11 cellular contexts compared by ENCODE assay signal in genomic region chr3:48594431-48595049, GRCh38. TPM values are rescaled to one million over a fixed set of nuclear protein-coding genes. Genes with fewer than 3 reads are reported as not detected.
DNase-seq lines count a peak whose midpoint lies in the region; ATAC-seq and TF ChIP-seq lines count a peak whose summit lies in the region.
"Had no signal": no experiment of that assay in that cellular context is flagged by ENCODE, and none has a peak within 500 bp of the region (broad histone marks: within the 10 kb centered on the region; RNA-seq: fewer than 3 reads in every experiment).

No MANE protein-coding gene starts in this region.

- H3K79me2 ChIP-seq in SK-N-SH (ENCODE audit: insufficient read depth), result peaks cover 5% of the 10 kb centered on the region; the same call in 1 of the 2 replicates

- no peak for TF ChIP-seq EP300 in SK-N-SH (IDR thresholded peaks at IDR 0.05; ENCODE audit: borderline replicate concordance in 1 of 2, low read depth in 1 of 2, low read length in 1 of 2)

- POLR2A ChIA-PET in SK-N-SH (lab: Yijun Ruan, JAX), result no interaction called here

- TF ChIP-seq RAD21 in SK-N-SH (IDR thresholded peaks at IDR 0.05; ENCODE audit: low read length), result no peak

- H3K27ac ChIP-seq in SK-N-SH (ENCODE audit: low read depth in 2 of 2, low read length in 1 of 2), result peak overlapping the region in 1 of 2 experiments; percentile 96; a peak in 2 of 4 replicates
- H3K27ac ChIP-seq in tibial artery, result peak overlapping the region in 1 of 2 donors; percentile 90
- H3K27ac ChIP-seq: HL-60 had no signal

- CTCF ChIA-PET in SK-N-SH (lab: Yijun Ruan, JAX), result no interaction called here

- H3K9ac ChIP-seq in SK-N-SH, result peak overlapping the region; percentile 53

- H3K4me3 ChIP-seq in SK-N-SH (ENCODE audit: low read depth in 2 of 2, low read length in 1 of 2) (peak overlapping the region; percentile 31 to 54; a peak in 3 of 4 replicates), cardiac fibroblast (replicated peaks in 1 of 2; ENCODE audit: low read depth in 2 of 2, low read length in 2 of 2) (peak overlapping the region; percentile 23 to 61), tibial artery (peak overlapping the region; percentile 43 to 55)

- DNase-seq in SK-N-SH (peak; percentile 49), cardiac fibroblast (ENCODE audit: low read depth in 2 of 2) (peak in 1 of 2 donors; percentile 36), kidney tubule cell (ENCODE audit: low spot score) (peak; percentile 35), tibial artery (no peak), NCI-H345 treated with DMSO at 0.1 percent for 48 hours (lab: John Stamatoyannopoulos, UW; ENCODE audit: unreplicated experiment) (no peak), NCI-H524 treated with DMSO at 0.1 percent for 48 hours (lab: John Stamatoyannopoulos, UW) (no peak)
- DNase-seq: 8988T; effector memory CD8-positive, alpha-beta T cell had no signal

- TF ChIP-seq CTCF in SK-N-SH (IDR thresholded peaks at IDR 0.05), result no peak
- no peak for TF ChIP-seq CTCF in cardiac fibroblast (IDR thresholded peaks at IDR 0.05; ENCODE audit: low read depth, low read length)
- no peak for TF ChIP-seq CTCF in tibial artery (IDR thresholded peaks at IDR 0.05)

- H3K27me3 ChIP-seq in SK-N-SH (ENCODE audit: insufficient read depth) (no peaks in the 10 kb centered on the region), tibial artery (peaks cover 0 to 6% of the 10 kb centered on the region in 2 donors)

- H3K9me3 ChIP-seq in SK-N-SH, result no peaks in the 10 kb centered on the region
- no peaks in the 10 kb centered on the region for H3K9me3 ChIP-seq in tibial artery

- H3K4me2 ChIP-seq in SK-N-SH, result peak overlapping the region; percentile 82

- intact Hi-C loops in tibial artery (cut with DNase I; ENCODE audit: low total_unique reads), result loop anchor here (5.0 kb wide), 1 partner anchor 37 kb away; the partner anchor contains the start of gene PFKFB4

- 72% methylated on average over 31 of the region's 39 CpGs for WGBS in SK-N-SH (ENCODE audit: low lambda C conversion rate)

- H3F3A ChIP-seq in SK-N-SH (replicated peaks; ENCODE audit: insufficient read depth), result peaks cover 38% of the 10 kb centered on the region

- no peak overlapping the region for H2AFZ ChIP-seq in SK-N-SH (ENCODE audit: low read depth)

- no peaks in the 10 kb centered on the region for H4K20me1 ChIP-seq in SK-N-SH (ENCODE audit: insufficient read depth)

- H3K4me1 ChIP-seq in SK-N-SH (ENCODE audit: control insufficient read depth in 1 of 2, insufficient read depth in 2 of 2, low read depth in 1 of 2, low read length in 1 of 2) (peaks cover 28 to 30% of the 10 kb centered on the region in 2 experiments; a peak in 3 of 4 replicates), tibial artery (peaks cover 5 to 55% (median 49%) of the 10 kb centered on the region in 4 donors)

- no peaks in the 10 kb centered on the region for H3K9me2 ChIP-seq in SK-N-SH

- peaks cover 0 to 6% of the 10 kb centered on the region in 2 experiments for H3K36me3 ChIP-seq in SK-N-SH (replicated peaks in 1 of 2; ENCODE audit: control insufficient read depth in 1 of 2, insufficient read depth in 2 of 2, low read length in 1 of 2)
- H3K36me3 ChIP-seq in tibial artery, result peaks cover 6 to 20% (median 11%) of the 10 kb centered on the region in 3 donors

- ATAC-seq in SK-N-SH treated with all-trans-retinoic acid at 6 μM for 48 hours (no peak), GM21390 (IDR thresholded peaks at IDR 0.05; ENCODE audit: unreplicated experiment) (no peak)

TF ChIP-seq in SK-N-SH, 30 proteins besides CTCF, POLR2A, EP300 and RAD21 (continues in another document):
- TF ChIP-seq NFIC (IDR thresholded peaks at IDR 0.05; ENCODE audit: borderline replicate concordance), result no peak
- no peak for TF ChIP-seq YY1 (IDR thresholded peaks at IDR 0.05; ENCODE audit: low read depth)
- no peak for TF ChIP-seq PBX3 (IDR thresholded peaks at IDR 0.05)
- no peak for TF ChIP-seq CHD2 (IDR thresholded peaks at IDR 0.05; ENCODE audit: low read length, partially characterized antibody)
- TF ChIP-seq IRF3 (IDR thresholded peaks at IDR 0.05; ENCODE audit: low read depth, low read length), result no peak
- no peak for TF ChIP-seq USF1 (IDR thresholded peaks at IDR 0.05; ENCODE audit: borderline replicate concordance, low read depth)
- TF ChIP-seq TAF1 (IDR thresholded peaks at IDR 0.05; ENCODE audit: borderline replicate concordance, low read depth, low read length), result no peak
- TF ChIP-seq POLR2AphosphoS5 (IDR thresholded peaks at IDR 0.05; ENCODE audit: low read depth, low read length), result no peak

TF ChIP-seq in SK-N-SH treated with all-trans-retinoic acid at 6 μM for 48 hours, 23 proteins besides CTCF, POLR2A, EP300 and RAD21:
- TF ChIP-seq ZFP30 (CRISPR knock-in tag; IDR thresholded peaks at IDR 0.05) (no peak), GLIS3 (CRISPR knock-in tag; IDR thresholded peaks at IDR 0.05) (no peak), BACH2 (CRISPR knock-in tag; IDR thresholded peaks at IDR 0.05; ENCODE audit: borderline replicate concordance) (no peak), PATZ1 (CRISPR knock-in tag; IDR thresholded peaks at IDR 0.05; ENCODE audit: borderline replicate concordance) (no peak), ISL1 (CRISPR knock-in tag; IDR thresholded peaks at IDR 0.05) (no peak), ZFP3 (CRISPR knock-in tag; IDR thresholded peaks at IDR 0.05) (no peak), CSDC2 (CRISPR knock-in tag; IDR thresholded peaks at IDR 0.05) (no peak), SNAI2 (CRISPR knock-in tag; IDR thresholded peaks at IDR 0.05) (no peak)
TF ChIP-seq in SK-N-SH treated with all-trans-retinoic acid at 6 μM for 48 hours: peak in this region for 0.

RNA-seq across cellular contexts. Expression of gene COL7A1, which starts 0.6 kb away (rescaled TPM):
- 7.1 and 10.8 TPM in 2 replicates for polyA plus RNA-seq in SK-N-SH (2012; rRNA removed)
- 2.2 and 2.4 TPM in 2 replicates for polyA plus RNA-seq in SK-N-SH (2012; cell fraction: cytosol; rRNA removed)
- 55.8 and 105 TPM in 2 replicates for polyA plus RNA-seq in SK-N-SH (2012; cell fraction: nucleus; rRNA removed)

RNA-seq across cellular contexts. Expression of gene UQCRC1, which starts 14.9 kb away (rescaled TPM):
- 284 and 317 TPM in 2 replicates for polyA plus RNA-seq in SK-N-SH (2012; rRNA removed)
- 160 and 244 TPM in 2 replicates for polyA plus RNA-seq in SK-N-SH (2012; cell fraction: cytosol; rRNA removed)
- polyA plus RNA-seq in SK-N-SH (2012; cell fraction: nucleus; rRNA removed), result 311 and 334 TPM in 2 replicates

RNA-seq across cellular contexts. Expression of gene TMEM89, which starts 27.0 kb away (rescaled TPM):
- polyA plus RNA-seq in SK-N-SH (2012; rRNA removed), result not detected in 2 replicates
- polyA plus RNA-seq in SK-N-SH (2012; cell fraction: cytosol; rRNA removed), result not detected in 2 replicates
- polyA plus RNA-seq in SK-N-SH (2012; cell fraction: nucleus; rRNA removed), result 0.43 and 1.0 TPM in 2 replicates

RNA-seq across cellular contexts. Expression of gene UCN2, which starts 31.0 kb away (rescaled TPM):
- 0.50 and 0.69 TPM in 2 replicates for polyA plus RNA-seq in SK-N-SH (2012; rRNA removed)
- polyA plus RNA-seq in SK-N-SH (2012; cell fraction: cytosol; rRNA removed), result 0.15 and 0.22 TPM in 2 replicates
- 2.7 and 4.1 TPM in 2 replicates for polyA plus RNA-seq in SK-N-SH (2012; cell fraction: nucleus; rRNA removed)

RNA-seq across cellular contexts. Expression of gene PFKFB4, which starts 37.9 kb away (rescaled TPM):
- 5.7 and 6.7 TPM in 2 replicates for polyA plus RNA-seq in SK-N-SH (2012; rRNA removed)
- polyA plus RNA-seq in SK-N-SH (2012; cell fraction: cytosol; rRNA removed), result 3.2 and 4.1 TPM in 2 replicates
- 14.3 and 15.3 TPM in 2 replicates for polyA plus RNA-seq in SK-N-SH (2012; cell fraction: nucleus; rRNA removed)

Comparison
In these comparisons a context has a peak if more than half of its experiments do, and no peak if none do; other contexts are left out.
1. DNase-seq: peak in SK-N-SH (single experiment) and kidney tubule cell (single experiment); none in tibial artery (0 of 2), NCI-H345 treated with DMSO at 0.1 percent for 48 hours (single experiment) and NCI-H524 treated with DMSO at 0.1 percent for 48 hours (single experiment).
2. Peak in every context shown above with its lines, with median percentiles within 50 percentile points of each other: H3K4me3 ChIP-seq.